In genomic region chr3:194871143-194871863, GRCh38 we compare ENCODE assay signal across 9 cellular contexts.
DNase-seq lines count a peak whose midpoint lies in the region; ATAC-seq and TF ChIP-seq lines count a peak whose summit lies in the region.
"Had no signal": no experiment of that assay in that cellular context is flagged by ENCODE, and none has a peak within 500 bp of the region (broad histone marks: within the 10 kb centered on the region; RNA-seq: fewer than 3 reads in every experiment).

No MANE protein-coding gene starts in this region.

- peak; percentile 73 for TF ChIP-seq POLR2A in transverse colon (IDR thresholded peaks at IDR 0.05)

- peaks cover 0 to 7% (median 0%) of the 10 kb centered on the region in 4 donors for H3K4me1 Mint-ChIP-seq in naive thymus-derived CD8-positive, alpha-beta T cell

- H3K27me3 ChIP-seq in transverse colon, result no peaks in the 10 kb centered on the region

- TF ChIP-seq CTCF in astrocyte of the cerebellum (IDR thresholded peaks at IDR 0.05; ENCODE audit: low read depth, low read length, missing control alignments), result no peak
- TF ChIP-seq CTCF in transverse colon (IDR thresholded peaks at IDR 0.05), result no peak

- TF ChIP-seq EP300 in transverse colon (IDR thresholded peaks at IDR 0.05; ENCODE audit: low read depth), result peak; percentile 75

- no peaks in the 10 kb centered on the region for H3K9me3 ChIP-seq in transverse colon

- no peaks in the 10 kb centered on the region for H3K9me3 Mint-ChIP-seq in naive thymus-derived CD8-positive, alpha-beta T cell

- DNase-seq in NCI-H2227 (lab: John Stamatoyannopoulos, UW; ENCODE audit: unreplicated experiment) (peak; percentile 17), NCI-H2227 treated with DMSO at 0.1 percent for 48 hours (lab: John Stamatoyannopoulos, UW) (no peak), NCI-H1048 (lab: John Stamatoyannopoulos, UW) (peak; percentile 39), astrocyte of the cerebellum (ENCODE audit: low read depth) (peak; percentile 39), kidney tubule cell (ENCODE audit: low spot score) (peak; percentile 84), transverse colon (peak; percentile 88), SHP77 treated with DMSO at 0.1 percent for 48 hours (lab: John Stamatoyannopoulos, UW) (no peak)
- DNase-seq in naive thymus-derived CD8-positive, alpha-beta T cell, result no peak
- DNase-seq: DND-41 had no signal

- H3K4me3 ChIP-seq in astrocyte of the cerebellum (ENCODE audit: low read depth, low read length), result no peak overlapping the region
- H3K4me3 ChIP-seq in transverse colon, result no peak overlapping the region

- ATAC-seq in naive thymus-derived CD8-positive, alpha-beta T cell, result no peak

- H3K4me3 Mint-ChIP-seq in naive thymus-derived CD8-positive, alpha-beta T cell, result no peak overlapping the region

- WGBS in transverse colon (ENCODE audit: low coverage in 1 of 2), 2 donors, result 22 to 60% methylated on average over 1 to 12 of the region's 13 CpGs

- no peaks in the 10 kb centered on the region for H3K36me3 Mint-ChIP-seq in naive thymus-derived CD8-positive, alpha-beta T cell

- intact Hi-C loops in transverse colon (cut with DNase I; ENCODE audit: low total_unique reads), result no loop called here

- POLR2A ChIA-PET in naive thymus-derived CD8-positive, alpha-beta T cell (lab: Charles Lee), result no interaction called here

- peaks cover 5 to 30% (median 16%) of the 10 kb centered on the region in 5 donors for H3K27me3 Mint-ChIP-seq in naive thymus-derived CD8-positive, alpha-beta T cell

- H3K4me1 ChIP-seq in transverse colon, result peaks cover 21 to 64% (median 53%) of the 10 kb centered on the region in 4 donors

- H3K27ac Mint-ChIP-seq in naive thymus-derived CD8-positive, alpha-beta T cell, result peak overlapping the region in 1 of 10 donors; percentile 40

- H3K36me3 ChIP-seq in transverse colon, result no peaks in the 10 kb centered on the region

- peak overlapping the region; percentile 82 to 86 (median 84) for H3K27ac ChIP-seq in transverse colon

- in situ Hi-C loops in astrocyte of the cerebellum (cut with HindIII; ENCODE audit: low sequenced_read_pairs), result no loop called here
- in situ Hi-C loops in transverse colon (cut with MboI; ENCODE audit: low pct_ligation_motif_present in 1 of 4, low pct_unique_long_range_greater_than_20kb in 1 of 4, low sequenced_read_pairs in 3 of 4), result no loop called here

Comparison
In these comparisons a context has a peak if more than half of its experiments do, and no peak if none do; other contexts are left out.
1. DNase-seq: peak in NCI-H2227 (single experiment), NCI-H1048 (single experiment), astrocyte of the cerebellum (single experiment), kidney tubule cell (single experiment) and transverse colon (single experiment); none in NCI-H2227 treated with DMSO at 0.1 percent for 48 hours (single experiment), SHP77 treated with DMSO at 0.1 percent for 48 hours (single experiment) and naive thymus-derived CD8-positive, alpha-beta T cell (0 of 10).